In genomic region chr7:74475987-74476350, GRCh38 we compare ENCODE assay signal across 18 cellular contexts. TPM values are rescaled to one million over a fixed set of nuclear protein-coding genes. Genes with fewer than 3 reads are reported as not detected.
DNase-seq lines count a peak whose midpoint lies in the region; ATAC-seq and TF ChIP-seq lines count a peak whose summit lies in the region.
"Had no signal": no experiment of that assay in that cellular context is flagged by ENCODE, and none has a peak within 500 bp of the region (broad histone marks: within the 10 kb centered on the region; RNA-seq: fewer than 3 reads in every experiment).

No MANE protein-coding gene starts in this region.

- peaks cover 34% of the 10 kb centered on the region for H3K36me3 Mint-ChIP-seq in Calu3 (ENCODE audit: insufficient read depth, unreplicated experiment)
- H3K36me3 Mint-ChIP-seq: activated naive CD8-positive, alpha-beta T cell treated with anti-CD3 and anti-CD28 coated beads for 36 hours; naive thymus-derived CD4-positive, alpha-beta T cell had no signal

- H3K27ac Mint-ChIP-seq in Calu3 (ENCODE audit: unreplicated experiment), result peak overlapping the region; percentile 88
- H3K27ac Mint-ChIP-seq: activated CD4-positive, alpha-beta T cell treated with anti-CD3 and anti-CD28 coated beads, Interleukin-2, amount 10 ng/mL, durations not matched to agents 24 days and 14 days; activated naive CD8-positive, alpha-beta T cell treated with anti-CD3 and anti-CD28 coated beads for 36 hours had no signal

- H3K27me3 Mint-ChIP-seq in Calu3 (ENCODE audit: unreplicated experiment), result no peaks in the 10 kb centered on the region

- H3K27ac ChIP-seq in esophagus (ENCODE audit: low read depth in 2 of 2, low read length in 1 of 2), result peak overlapping the region; percentile 81 to 91
- peak overlapping the region; percentile 87 to 95 (median 94) for H3K27ac ChIP-seq in sigmoid colon
- no peak overlapping the region for H3K27ac ChIP-seq in ovary
- H3K27ac ChIP-seq: cardiac muscle cell had no signal

- peak overlapping the region; percentile 24 for H3K4me3 Mint-ChIP-seq in Calu3 (ENCODE audit: low read depth, unreplicated experiment)
- H3K4me3 Mint-ChIP-seq: activated CD4-positive, alpha-beta T cell treated with anti-CD3 and anti-CD28 coated beads, Interleukin-2, amount 10 ng/mL, durations not matched to agents 24 days and 14 days; activated naive CD8-positive, alpha-beta T cell treated with anti-CD3 and anti-CD28 coated beads for 36 hours; naive thymus-derived CD4-positive, alpha-beta T cell; stimulated activated naive CD8-positive, alpha-beta T cell treated with anti-CD3 and anti-CD28 coated beads, Interleukin-15, amount 100 ng/mL, for 72 hours had no signal

- peaks cover 0 to 5% of the 10 kb centered on the region in 2 donors for H3K36me3 ChIP-seq in esophagus (ENCODE audit: control insufficient read depth in 2 of 2, insufficient read depth in 2 of 2, low read length in 1 of 2)
- H3K36me3 ChIP-seq in sigmoid colon, result no peaks in the 10 kb centered on the region
- H3K36me3 ChIP-seq in H7 (replicated peaks; ENCODE audit: control insufficient read depth, insufficient read depth, low read length), result no peaks in the 10 kb centered on the region
- no peaks in the 10 kb centered on the region for H3K36me3 ChIP-seq in ovary
- H3K36me3 ChIP-seq: cardiac muscle cell had no signal

- H3K9me3 ChIP-seq in esophagus (ENCODE audit: control insufficient read depth in 2 of 2, insufficient read depth in 1 of 2, low read depth in 1 of 2, low read length in 1 of 2), result no peaks in the 10 kb centered on the region
- no peaks in the 10 kb centered on the region for H3K9me3 ChIP-seq in sigmoid colon
- no peaks in the 10 kb centered on the region for H3K9me3 ChIP-seq in ovary

- TF ChIP-seq POLR2A in sigmoid colon (IDR thresholded peaks at IDR 0.05) (no peak), ovary (IDR thresholded peaks at IDR 0.05) (no peak)

- H3K27me3 ChIP-seq in esophagus (ENCODE audit: control insufficient read depth in 1 of 2, insufficient read depth in 2 of 2, low read length in 2 of 2) (no peaks in the 10 kb centered on the region), sigmoid colon (no peaks in the 10 kb centered on the region), H7 (ENCODE audit: control insufficient read depth, insufficient read depth, low read length) (no peaks in the 10 kb centered on the region), ovary (no peaks in the 10 kb centered on the region)
- H3K27me3 ChIP-seq: cardiac muscle cell had no signal

- TF ChIP-seq EP300 in sigmoid colon (IDR thresholded peaks at IDR 0.05), result no peak
- TF ChIP-seq EP300 in ovary (IDR thresholded peaks at IDR 0.05), result no peak

- DNase-seq in Calu3 (no peak), NCI-H1105 (lab: John Stamatoyannopoulos, UW) (peak; percentile 78), sigmoid colon (no peak), SKM-1 (lab: John Stamatoyannopoulos, UW; ENCODE audit: unreplicated experiment) (no peak), H7 (no peak), ovary (no peak)
- DNase-seq: activated CD4-positive, alpha-beta T cell treated with anti-CD3 and anti-CD28 coated beads, Interleukin-2, amount 10 ng/mL, durations not matched to agents 24 days and 14 days; activated naive CD8-positive, alpha-beta T cell treated with anti-CD3 and anti-CD28 coated beads for 36 hours; activated T-cell treated with anti-CD3 and anti-CD28 coated beads, Interleukin-2, amount 50 U/mL, for 1 hour; effector CD8-positive, alpha-beta T cell; KBM-7; naive thymus-derived CD4-positive, alpha-beta T cell; NCI-H226; stimulated activated naive CD8-positive, alpha-beta T cell treated with anti-CD3 and anti-CD28 coated beads, Interleukin-15, amount 100 ng/mL, for 72 hours had no signal

- intact Hi-C loops in Calu3 (cut with micrococcal nuclease; ENCODE audit: unreplicated experiment) (no loop called here), sigmoid colon (cut with DNase I) (no loop called here), ovary (cut with DNase I) (no loop called here)

- H3K9me3 Mint-ChIP-seq in Calu3 (ENCODE audit: low read depth, unreplicated experiment), result no peaks in the 10 kb centered on the region
- H3K9me3 Mint-ChIP-seq: activated CD4-positive, alpha-beta T cell treated with anti-CD3 and anti-CD28 coated beads, Interleukin-2, amount 10 ng/mL, durations not matched to agents 24 days and 14 days; activated naive CD8-positive, alpha-beta T cell treated with anti-CD3 and anti-CD28 coated beads for 36 hours; naive thymus-derived CD4-positive, alpha-beta T cell; stimulated activated naive CD8-positive, alpha-beta T cell treated with anti-CD3 and anti-CD28 coated beads, Interleukin-15, amount 100 ng/mL, for 72 hours had no signal

- H3K4me3 ChIP-seq in esophagus (ENCODE audit: low read depth in 1 of 2, low read length in 2 of 2), result no peak overlapping the region
- H3K4me3 ChIP-seq in sigmoid colon, result no peak overlapping the region
- no peak overlapping the region for H3K4me3 ChIP-seq in H7 (ENCODE audit: insufficient read depth, low read depth, low read length)
- no peak overlapping the region for H3K4me3 ChIP-seq in ovary
- H3K4me3 ChIP-seq: cardiac muscle cell had no signal

- TF ChIP-seq CTCF in Calu3 (IDR thresholded peaks at IDR 0.05; ENCODE audit: unreplicated experiment) (no peak), sigmoid colon (IDR thresholded peaks at IDR 0.05) (no peak), ovary (IDR thresholded peaks at IDR 0.05) (no peak)

- ATAC-seq in GM21619 (IDR thresholded peaks at IDR 0.05; ENCODE audit: unreplicated experiment), result no peak
- ATAC-seq: naive thymus-derived CD4-positive, alpha-beta T cell; SK-N-SH treated with all-trans-retinoic acid at 6 μM for 48 hours; stimulated activated naive CD8-positive, alpha-beta T cell treated with anti-CD3 and anti-CD28 coated beads, Interleukin-15, amount 100 ng/mL, for 72 hours had no signal

- 56 to 57% methylated on average over 8 of the region's 8 CpGs for WGBS in esophagus, 2 donors
- 38 to 77% methylated on average over 8 of the region's 8 CpGs for WGBS in sigmoid colon, 2 donors
- WGBS in ovary, 3 donors, result 92 to 93% (median 93%) methylated on average over 8 of the region's 8 CpGs

- CTCF ChIA-PET in Calu3 (lab: Charles Lee), result no interaction called here

- peaks cover 36% of the 10 kb centered on the region for H3K4me1 Mint-ChIP-seq in Calu3 (ENCODE audit: low read depth, unreplicated experiment)
- H3K4me1 Mint-ChIP-seq: activated CD4-positive, alpha-beta T cell treated with anti-CD3 and anti-CD28 coated beads, Interleukin-2, amount 10 ng/mL, durations not matched to agents 24 days and 14 days had no signal

- BruUV-seq in Calu3 (replicated peaks; lab: Mats Ljungman, UMichigan), result no TSS peak

- H3K4me1 ChIP-seq in esophagus (ENCODE audit: control insufficient read depth in 2 of 2, insufficient read depth in 2 of 2, low read length in 1 of 2), result peaks cover 8 to 37% of the 10 kb centered on the region in 2 donors
- H3K4me1 ChIP-seq in sigmoid colon, result peaks cover 0 to 61% (median 50%) of the 10 kb centered on the region in 4 donors
- H3K4me1 ChIP-seq in ovary (ENCODE audit: insufficient read depth), result peaks cover 23% of the 10 kb centered on the region

RNA-seq across cellular contexts. Expression of gene GTF2IRD1, which starts 22.3 kb away (rescaled TPM):
- 29.2 and 31.1 TPM in 2 replicates for total RNA-seq in Calu3 (2022)
- 10 to 100 TPM; 30.4 to 43.4 TPM for polyA plus RNA-seq in esophagus
- total RNA-seq in sigmoid colon, result 10 to 100 TPM; 15.0 to 24.2 (median 17.9) TPM
- 10 to 100 TPM in 1 of 3 donors, 1 to 10 TPM in 2; 1.8 to 13.6 (median 3.5) TPM for polyA plus RNA-seq in sigmoid colon
- 19.6 and 21.1 TPM in 2 replicates for total RNA-seq in H7 (2014; rRNA removed; shearing (Covaris generic))
- total RNA-seq in ovary, result 10 to 100 TPM; 13.4 to 39.0 (median 29.5) TPM
- 10 to 100 TPM; 12.0 to 17.1 TPM for polyA plus RNA-seq in ovary

Comparison
In these comparisons a context has a peak if more than half of its experiments do, and no peak if none do; other contexts are left out.
1. H3K27ac ChIP-seq: peak in esophagus (2 of 2) and sigmoid colon (4 of 4); none in ovary (0 of 2).